ENCODE assay signal across 1 cellular context in genomic region chr15:101008158-101009139, GRCh38.
TF ChIP-seq lines count a peak whose summit lies in the region.

No MANE protein-coding gene starts in this region.

TF ChIP-seq in K562, 482 proteins besides CTCF, POLR2A, EP300 and RAD21 (continued from another document and continues in another):
- TF ChIP-seq ELK1 (CRISPR knock-in tag; IDR thresholded peaks at IDR 0.05): no peak
- TF ChIP-seq STAT5A (IDR thresholded peaks at IDR 0.05; ENCODE audit: borderline replicate concordance, low read length): peak; percentile 51; the same call in 1 of the 2 replicates
- TF ChIP-seq RBBP5 (IDR thresholded peaks at IDR 0.05; ENCODE audit: borderline replicate concordance, insufficient read depth, low read length, poor library complexity, severe bottlenecking): peak; percentile 43
- peak; percentile 80 for TF ChIP-seq LCOR (CRISPR knock-in tag; IDR thresholded peaks at IDR 0.05)
- TF ChIP-seq GABPB1 (CRISPR knock-in tag; IDR thresholded peaks at IDR 0.05): peak; percentile 46
- 0 out of 2 replicates have a peak, but pooled peaks have one; percentile 20 for TF ChIP-seq DMBX1 (CRISPR knock-in tag; IDR thresholded peaks at IDR 0.05; ENCODE audit: borderline replicate concordance)
- TF ChIP-seq SMARCB1 (IDR thresholded peaks at IDR 0.05; ENCODE audit: insufficient read length, low read depth): no peak
- peak; percentile 59; the same call in 1 of the 2 replicates for TF ChIP-seq ZBTB7A (IDR thresholded peaks at IDR 0.05; ENCODE audit: borderline replicate concordance, control insufficient read depth, low read depth, low read length)
- TF ChIP-seq LEF1 (IDR thresholded peaks at IDR 0.05): 0 out of 2 replicates have a peak, but pooled peaks have one; percentile 39
- peak; percentile 76 for TF ChIP-seq CXXC5 (CRISPR knock-in tag; IDR thresholded peaks at IDR 0.05)
- TF ChIP-seq POLR2B (IDR thresholded peaks at IDR 0.05; ENCODE audit: low read depth, partially characterized antibody): peak; percentile 45
- peak; percentile 40; the same call in 1 of the 2 replicates for TF ChIP-seq GATAD2A (IDR thresholded peaks at IDR 0.05)
- TF ChIP-seq ZNF384 (IDR thresholded peaks at IDR 0.05; ENCODE audit: low read depth, low read length): peak; percentile 95
- 0 out of 2 replicates have a peak, but pooled peaks have one; percentile 31 for TF ChIP-seq ELF1 (tag; IDR thresholded peaks at IDR 0.05)
- TF ChIP-seq HCFC1 (IDR thresholded peaks at IDR 0.05; ENCODE audit: low read depth, low read length): peak; percentile 33; the same call in 1 of the 2 replicates
- 0 out of 4 replicates have a peak, but pooled peaks of 1 of the 2 experiments have one; percentile 49 for TF ChIP-seq TEAD1 (CRISPR knock-in tag; IDR thresholded peaks at IDR 0.05)
- no peak for TF ChIP-seq ATF3 (IDR thresholded peaks at IDR 0.05)
- TF ChIP-seq ATF3 (CRISPR knock-in tag; conservative IDR thresholded peaks at IDR 0.05): peak; percentile 71; the same call in 1 of the 2 replicates
- TF ChIP-seq KDM5B (IDR thresholded peaks at IDR 0.05; ENCODE audit: insufficient replicate concordance, low read depth, low read length): peak; percentile 41
- peak; percentile 38 to 64 for TF ChIP-seq E2F6 (IDR thresholded peaks at IDR 0.05; ENCODE audit: borderline replicate concordance in 1 of 2, extremely low read depth in 1 of 2, insufficient read depth in 1 of 2, insufficient read length in 1 of 2, low read depth in 1 of 2, low read length in 1 of 2, poor library complexity in 1 of 2, severe bottlenecking in 1 of 2)
- no peak for TF ChIP-seq ZNF512 (tag; IDR thresholded peaks at IDR 0.05)
- peak; percentile 65; the same call in 1 of the 2 replicates for TF ChIP-seq PHF8 (IDR thresholded peaks at IDR 0.05; ENCODE audit: borderline replicate concordance, low read length)
- peak; percentile 90 for TF ChIP-seq CTBP1 (IDR thresholded peaks at IDR 0.05; ENCODE audit: borderline replicate concordance)
- TF ChIP-seq FOXP1 (CRISPR knock-in tag; IDR thresholded peaks at IDR 0.05): peak; percentile 68; the same call in 1 of the 2 replicates
- peak; percentile 65 for TF ChIP-seq TFAP4 (CRISPR knock-in tag; IDR thresholded peaks at IDR 0.05; ENCODE audit: borderline replicate concordance)
- peak; percentile 70; the same call in 1 of the 2 replicates for TF ChIP-seq ZNF431 (CRISPR knock-in tag; IDR thresholded peaks at IDR 0.05)
- TF ChIP-seq SP1 (CRISPR knock-in tag; IDR thresholded peaks at IDR 0.05): 0 out of 2 replicates have a peak, but pooled peaks have one; percentile 32
- TF ChIP-seq ZNF316 (IDR thresholded peaks at IDR 0.05): peak; percentile 30; the same call in 1 of the 2 replicates
- peak; percentile 32 for TF ChIP-seq PRDM10 (IDR thresholded peaks at IDR 0.05; ENCODE audit: partially characterized antibody)
- peak; percentile 79 for TF ChIP-seq SMAD4 (CRISPR knock-in tag; conservative IDR thresholded peaks at IDR 0.05)
- no peak for TF ChIP-seq ATF1 (CRISPR knock-in tag; IDR thresholded peaks at IDR 0.05)
- TF ChIP-seq ATF1 (tag; IDR thresholded peaks at IDR 0.05): peak; percentile 45
- 0 out of 2 replicates have a peak, but pooled peaks have one; percentile 14 for TF ChIP-seq ZBTB2 (IDR thresholded peaks at IDR 0.05)
- no peak for TF ChIP-seq FOXO4 (CRISPR knock-in tag; IDR thresholded peaks at IDR 0.05)
- TF ChIP-seq RCOR1 (IDR thresholded peaks at IDR 0.05; ENCODE audit: borderline replicate concordance in 1 of 2, low read depth in 2 of 2, low read length in 2 of 2): peak in 1 of 2 experiments; percentile 86; a peak in 2 of 4 replicates
- TF ChIP-seq MTA2 (IDR thresholded peaks at IDR 0.05; ENCODE audit: low read depth): peak; percentile 52; the same call in 1 of the 2 replicates
- peak; percentile 64 for TF ChIP-seq CBFA2T2 (conservative IDR thresholded peaks at IDR 0.05)
- TF ChIP-seq PML (IDR thresholded peaks at IDR 0.05; ENCODE audit: low read length): peak; percentile 21; the same call in 1 of the 2 replicates
- peak; percentile 83 for TF ChIP-seq CBFA2T3 (IDR thresholded peaks at IDR 0.05)
- peak; percentile 56 for TF ChIP-seq TEAD4 (IDR thresholded peaks at IDR 0.05; ENCODE audit: low read length)
- TF ChIP-seq TEAD4 (CRISPR knock-in tag; IDR thresholded peaks at IDR 0.05; ENCODE audit: borderline replicate concordance): no peak
- TF ChIP-seq HMGXB4 (CRISPR knock-in tag; IDR thresholded peaks at IDR 0.05): no peak
- TF ChIP-seq MTA3 (IDR thresholded peaks at IDR 0.05; ENCODE audit: borderline replicate concordance): peak; percentile 72; the same call in 1 of the 2 replicates
- TF ChIP-seq ARID1B (IDR thresholded peaks at IDR 0.05): peak; percentile 79
- peak; percentile 32; the same call in 1 of the 2 replicates for TF ChIP-seq JUND (IDR thresholded peaks at IDR 0.05; ENCODE audit: borderline replicate concordance, low read depth, low read length)
- TF ChIP-seq JUND (tag; IDR thresholded peaks at IDR 0.05; ENCODE audit: borderline replicate concordance, low read depth, low read length): no peak; the same call in 2 of the 3 replicates
- TF ChIP-seq TAF1 (IDR thresholded peaks at IDR 0.05; ENCODE audit: control insufficient read depth, extremely low read depth, insufficient read depth, low read length, severe bottlenecking): peak; percentile 26
- peak; percentile 45; the same call in 1 of the 2 replicates for TF ChIP-seq SMARCA4 (IDR thresholded peaks at IDR 0.05)
- peak; percentile 32 for TF ChIP-seq SP2 (IDR thresholded peaks at IDR 0.05; ENCODE audit: extremely low read depth, low read depth, low read length, poor library complexity, severe bottlenecking)
- no peak for TF ChIP-seq ARHGAP35 (IDR thresholded peaks at IDR 0.05; ENCODE audit: partially characterized antibody)
- no peak for TF ChIP-seq NBN (IDR thresholded peaks at IDR 0.05; ENCODE audit: low read depth)
